Comparison of ENCODE assay signal across 28 cellular contexts in the genomic region with DNA sequence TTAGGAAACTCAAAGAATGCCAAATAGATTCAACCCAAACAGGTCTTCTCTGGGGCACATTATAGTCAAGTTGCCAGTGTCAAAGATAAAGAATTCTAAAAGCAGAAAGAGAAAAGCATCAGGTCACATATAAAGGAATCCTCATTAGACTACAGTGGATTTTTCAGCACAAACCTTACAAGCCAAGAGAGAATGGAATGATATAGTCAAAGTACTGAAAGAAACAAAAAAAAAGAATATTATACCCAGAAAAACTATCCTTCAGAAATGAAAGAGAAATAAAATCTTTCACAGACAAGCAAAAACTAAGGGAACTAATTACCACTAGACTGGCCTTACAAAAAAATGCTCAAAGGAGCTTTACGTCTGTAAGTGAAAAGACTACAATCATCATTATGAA.
"Had no signal": no experiment of that assay in that cellular context is flagged by ENCODE, and none has a peak within 500 bp of the region (broad histone marks: within the 10 kb centered on the region; RNA-seq: fewer than 3 reads in every experiment).

No MANE protein-coding gene starts in this region.

- FAIRE-seq: colon, endometrium, endothelial cell of umbilical vein, frontal cortex had no signal

- H3K27ac ChIP-seq: colonic mucosa, coronary artery, dorsolateral prefrontal cortex, epithelial cell of prostate, esophagus muscularis mucosa, esophagus squamous epithelium, foreskin keratinocyte, gastrocnemius medialis, gastroesophageal sphincter, heart left ventricle, heart right ventricle had no signal

- H3K27me3 ChIP-seq: colonic mucosa, dorsolateral prefrontal cortex, esophagus muscularis mucosa, esophagus squamous epithelium, foreskin keratinocyte, gastrocnemius medialis, gastroesophageal sphincter, heart left ventricle, heart right ventricle had no signal

- H3K36me3 ChIP-seq: colonic mucosa, esophagus muscularis mucosa, esophagus squamous epithelium, gastrocnemius medialis, gastroesophageal sphincter, heart left ventricle, heart right ventricle had no signal

- DNase-seq: colonic mucosa; cortex of kidney; dermis blood vessel endothelial cell; dorsolateral prefrontal cortex; effector CD4-positive, alpha-beta T cell; effector CD8-positive, alpha-beta T cell; effector memory CD4-positive, alpha-beta T cell; effector memory CD8-positive, alpha-beta T cell; endodermal cell; erythroblast; esophagus squamous epithelium; foreskin fibroblast; foreskin keratinocyte; foreskin melanocyte; gastrocnemius medialis; glutamatergic neuron; head of caudate nucleus; heart left ventricle; heart right ventricle had no signal

- H3K9me3 ChIP-seq: colonic mucosa, gastrocnemius medialis had no signal

- ATAC-seq: effector memory CD8-positive, alpha-beta T cell; esophagus mucosa; foreskin keratinocyte; gastrocnemius medialis; gastroesophageal sphincter; heart left ventricle; heart right ventricle had no signal

- H3K4me1 ChIP-seq: colonic mucosa, esophagus muscularis mucosa, esophagus squamous epithelium, foreskin keratinocyte, gastrocnemius medialis, gastroesophageal sphincter, heart left ventricle, heart right ventricle had no signal

- H3K4me3 ChIP-seq: colonic mucosa, coronary artery, dorsolateral prefrontal cortex, esophagus muscularis mucosa, esophagus squamous epithelium, gastrocnemius medialis, gastroesophageal sphincter, heart left ventricle, heart right ventricle had no signal
